ENCODE assay signal across 8 cellular contexts in the genomic region with DNA sequence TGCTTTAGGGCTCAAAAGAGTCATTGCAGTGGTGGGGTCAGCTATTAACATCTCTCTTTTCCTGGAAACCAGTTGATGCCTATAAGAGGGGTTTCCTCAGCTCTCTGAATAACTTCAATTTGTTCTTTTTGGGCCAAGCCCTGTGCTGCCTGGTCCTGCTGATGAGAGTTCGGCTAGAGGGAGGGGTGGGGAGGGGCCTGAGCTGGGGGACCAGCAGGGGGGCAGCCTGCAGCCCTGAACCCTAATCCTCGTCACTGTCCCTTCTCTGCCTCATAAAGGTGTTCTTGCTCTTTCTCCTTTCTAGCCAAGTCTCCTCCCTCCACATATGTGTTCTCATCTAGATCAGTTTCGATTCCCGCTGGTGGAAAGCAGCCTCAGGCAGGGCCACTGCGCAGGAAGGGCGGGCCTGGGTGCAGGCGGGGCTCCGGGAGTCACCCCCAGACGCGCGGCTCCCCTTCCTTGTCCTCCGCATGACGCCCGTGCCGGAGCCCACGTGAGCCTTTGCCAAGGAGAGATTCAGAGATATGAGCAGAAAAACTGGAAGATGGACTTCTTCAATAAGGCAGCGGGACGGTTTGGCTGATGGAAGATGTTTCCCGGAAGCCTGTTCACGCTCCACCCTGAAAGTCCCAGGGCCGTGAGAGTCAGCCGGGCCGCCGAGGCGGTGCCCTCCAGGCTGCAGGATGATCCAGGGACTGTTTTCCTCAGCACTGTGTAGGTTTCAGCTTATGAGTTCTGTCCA. TPM values are rescaled to one million over a fixed set of nuclear protein-coding genes. Genes with fewer than 3 reads are reported as not detected.
DNase-seq lines count a peak whose midpoint lies in the region; ATAC-seq and TF ChIP-seq lines count a peak whose summit lies in the region.

No MANE protein-coding gene starts in this region.

- peak; percentile 12 to 37 for TF ChIP-seq POLR2A in uterus (IDR thresholded peaks at IDR 0.05)

- peaks cover 4% of the 10 kb centered on the region for H3K4me1 ChIP-seq in right cardiac atrium (ENCODE audit: control insufficient read depth, insufficient read depth, low read length)
- peaks cover 0 to 5% of the 10 kb centered on the region in 2 donors for H3K4me1 ChIP-seq in uterus

- ATAC-seq in HG02610 (IDR thresholded peaks at IDR 0.05; ENCODE audit: unreplicated experiment) (peak; percentile 92), right cardiac atrium (peak; percentile 98 to 99)

- H3K27me3 ChIP-seq in right cardiac atrium (ENCODE audit: control insufficient read depth, insufficient read depth) (no peaks in the 10 kb centered on the region), uterus (no peaks in the 10 kb centered on the region)

- under 1% methylated on average over 25 of the region's 25 CpGs for WGBS in right cardiac atrium

- intact Hi-C loops in right cardiac atrium (cut with DNase I), result no loop called here
- intact Hi-C loops in uterus (cut with DNase I; ENCODE audit: low total_unique reads), result no loop called here

- no peaks in the 10 kb centered on the region for H3K9me3 ChIP-seq in right cardiac atrium (ENCODE audit: control insufficient read depth, low read length)
- H3K9me3 ChIP-seq in uterus, result no peaks in the 10 kb centered on the region

- H3K4me3 ChIP-seq in right cardiac atrium (ENCODE audit: low read length) (peak overlapping the region; percentile 52), uterus (peak overlapping the region; percentile 50 to 58)

- TF ChIP-seq CTCF in GM10266 (IDR thresholded peaks at IDR 0.05; ENCODE audit: control insufficient read depth, insufficient read depth, low read depth, missing control alignments), result no peak
- TF ChIP-seq CTCF in uterus (IDR thresholded peaks at IDR 0.05), result no peak

- H3K27ac ChIP-seq in angular gyrus (ENCODE audit: low read depth, low read length), result peak overlapping the region; percentile 88
- H3K27ac ChIP-seq in right cardiac atrium (ENCODE audit: low read length), result peak overlapping the region; percentile 78
- H3K27ac ChIP-seq in uterus, result peak overlapping the region; percentile 82 to 90

- no peaks in the 10 kb centered on the region for H3K36me3 ChIP-seq in uterus

- DNase-seq in GM10266 (ENCODE audit: extremely low spot score) (peak; percentile 79), NCI-H1436 (lab: John Stamatoyannopoulos, UW) (peak; percentile 68), T-helper 2 cell (peak; percentile 65 to 88 (median 72)), right cardiac atrium (peak; percentile 91 to 95 (median 94)), putamen (ENCODE audit: low spot score) (peak; percentile 79), uterus (peak; percentile 76 to 80)

RNA-seq across cellular contexts. Expression of a gene that starts 15.0 kb away (rescaled TPM):
- 10 to 100 TPM; 51.4 to 69.3 (median 54.5) TPM for total RNA-seq in right cardiac atrium
- polyA plus RNA-seq in right cardiac atrium, result 50.9 TPM
- total RNA-seq in uterus, result 10 to 100 TPM; 15.6 to 86.2 (median 53.8) TPM

Comparison
In these comparisons a context has a peak if more than half of its experiments do, and no peak if none do; other contexts are left out.
1. Peak in every context shown above with its lines: DNase-seq, ATAC-seq, H3K4me3 ChIP-seq and H3K27ac ChIP-seq.